10 cellular contexts compared by ENCODE assay signal in genomic region chr5:168364151-168364661, GRCh38.
DNase-seq lines count a peak whose midpoint lies in the region; ATAC-seq and TF ChIP-seq lines count a peak whose summit lies in the region.
"Had no signal": no experiment of that assay in that cellular context is flagged by ENCODE, and none has a peak within 500 bp of the region (broad histone marks: within the 10 kb centered on the region; RNA-seq: fewer than 3 reads in every experiment).

No MANE protein-coding gene starts in this region.

- no peaks in the 10 kb centered on the region for H3K4me1 ChIP-seq in HAP-1
- H3K4me1 ChIP-seq: testis had no signal

- ATAC-seq in GM21576 (IDR thresholded peaks at IDR 0.05; ENCODE audit: unreplicated experiment), result no peak
- no peak for ATAC-seq in activated T-cell treated with anti-CD3 and anti-CD28 coated beads, Interleukin-2, amount 50 U/mL, for 4 hours

- H3K4me3 ChIP-seq in epithelial cell of esophagus (ENCODE audit: low read length) (no peak overlapping the region), retinal pigment epithelial cell (ENCODE audit: low read length) (no peak overlapping the region), HAP-1 (no peak overlapping the region)
- H3K4me3 ChIP-seq: testis had no signal

- DNase-seq in ELF-1 (ENCODE audit: low read depth, low spot score), result peak; percentile 10
- peak; percentile 23 for DNase-seq in RPMI7951 (ENCODE audit: low read depth)
- peak; percentile 85 for DNase-seq in epithelial cell of esophagus (ENCODE audit: low read depth)
- peak; percentile 22 for DNase-seq in retinal pigment epithelial cell (ENCODE audit: low read depth)
- DNase-seq in activated T-cell treated with anti-CD3 and anti-CD28 coated beads, Interleukin-2, amount 50 U/mL, for 4 hours, result no peak
- no peak for DNase-seq in HAP-1 (ENCODE audit: low spot score in 2 of 2)
- DNase-seq in chondrocyte (ENCODE audit: low spot score), result no peak
- DNase-seq: stimulated activated CD4-positive, alpha-beta T cell treated with anti-CD3 and anti-CD28 coated beads, Interleukin-4, amount 100 ng/mL, for 24 hours; testis had no signal

- H3K27ac Mint-ChIP-seq in chondrocyte (ENCODE audit: unreplicated experiment), result no peak overlapping the region

- no peaks in the 10 kb centered on the region for H3K27me3 ChIP-seq in HAP-1 (ENCODE audit: low read depth)
- H3K27me3 ChIP-seq: testis had no signal

- no peaks in the 10 kb centered on the region for H3K9me3 Mint-ChIP-seq in activated T-cell treated with anti-CD3 and anti-CD28 coated beads, Interleukin-2, amount 50 U/mL, for 4 hours
- no peaks in the 10 kb centered on the region for H3K9me3 Mint-ChIP-seq in chondrocyte (ENCODE audit: low read depth)

- no peaks in the 10 kb centered on the region for H3K36me3 ChIP-seq in HAP-1 (replicated peaks)

- TF ChIP-seq CTCF in epithelial cell of esophagus (IDR thresholded peaks at IDR 0.05; ENCODE audit: insufficient read depth, low read depth, low read length, missing control alignments) (no peak), retinal pigment epithelial cell (conservative IDR thresholded peaks at IDR 0.05; ENCODE audit: low read depth, low read length) (no peak), chondrocyte (IDR thresholded peaks at IDR 0.05) (no peak)

- no peaks in the 10 kb centered on the region for H3K4me1 Mint-ChIP-seq in activated T-cell treated with anti-CD3 and anti-CD28 coated beads, Interleukin-2, amount 50 U/mL, for 4 hours (ENCODE audit: low read depth)
- H3K4me1 Mint-ChIP-seq in chondrocyte (ENCODE audit: low read depth), result peaks cover 15% of the 10 kb centered on the region

- H3K27me3 Mint-ChIP-seq in activated T-cell treated with anti-CD3 and anti-CD28 coated beads, Interleukin-2, amount 50 U/mL, for 4 hours (ENCODE audit: low read depth), result peaks cover 3% of the 10 kb centered on the region
- no peaks in the 10 kb centered on the region for H3K27me3 Mint-ChIP-seq in chondrocyte (ENCODE audit: low read depth)

- in situ Hi-C loops in HAP-1 (cut with MboI; ENCODE audit: low sequenced_read_pairs), result no loop called here

- H3K36me3 Mint-ChIP-seq in activated T-cell treated with anti-CD3 and anti-CD28 coated beads, Interleukin-2, amount 50 U/mL, for 4 hours (ENCODE audit: insufficient read depth), result no peaks in the 10 kb centered on the region
- H3K36me3 Mint-ChIP-seq in chondrocyte (ENCODE audit: low read depth), result no peaks in the 10 kb centered on the region

- H3K9me3 ChIP-seq in HAP-1, result no peaks in the 10 kb centered on the region
- H3K9me3 ChIP-seq: testis had no signal

- no peak overlapping the region for H3K4me3 Mint-ChIP-seq in activated T-cell treated with anti-CD3 and anti-CD28 coated beads, Interleukin-2, amount 50 U/mL, for 4 hours
- no peak overlapping the region for H3K4me3 Mint-ChIP-seq in chondrocyte (ENCODE audit: unreplicated experiment)

Comparison
In these comparisons a context has a peak if more than half of its experiments do, and no peak if none do; other contexts are left out.
1. DNase-seq: peak in ELF-1 (single experiment), RPMI7951 (single experiment), epithelial cell of esophagus (single experiment) and retinal pigment epithelial cell (single experiment); none in activated T-cell treated with anti-CD3 and anti-CD28 coated beads, Interleukin-2, amount 50 U/mL, for 4 hours (single experiment), HAP-1 (0 of 2) and chondrocyte (single experiment).